ENCODE assay signal across 1 cellular context in the genomic region with DNA sequence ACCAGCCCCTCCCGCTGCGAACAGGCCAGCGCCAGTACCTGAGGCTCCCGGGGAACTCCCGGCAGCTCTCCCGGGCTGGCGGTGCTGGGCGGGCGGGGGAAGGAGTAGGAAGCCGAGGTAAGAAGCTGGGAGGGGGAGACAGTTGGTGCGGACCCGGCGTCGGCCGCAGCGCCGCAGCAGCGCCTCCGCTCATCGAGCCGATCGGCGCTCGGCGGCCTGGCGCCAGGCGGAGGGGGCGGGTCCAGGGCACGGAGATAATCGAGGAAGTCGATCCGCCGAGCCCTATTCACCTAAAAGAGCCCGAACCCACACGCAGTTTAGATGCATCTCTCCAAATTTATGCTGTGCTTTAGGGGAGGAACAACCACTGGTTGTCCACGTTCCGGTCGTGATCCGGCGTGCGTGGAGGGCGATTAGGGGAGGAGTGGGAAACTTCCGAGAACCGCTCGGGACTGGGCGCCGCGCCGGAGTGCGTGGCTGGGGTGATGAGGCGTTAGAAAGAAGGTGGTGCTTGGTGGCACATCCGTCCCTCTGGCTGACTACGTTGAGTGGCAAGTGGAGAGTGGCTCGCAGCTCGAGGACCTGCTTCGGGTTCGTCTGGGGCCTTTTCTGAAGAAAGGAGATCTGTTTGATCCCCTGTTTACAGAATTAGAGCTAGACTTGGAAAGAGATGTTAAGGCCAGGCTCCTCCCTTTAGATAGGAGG.
TF ChIP-seq lines count a peak whose summit lies in the region.

A gene with protein sequence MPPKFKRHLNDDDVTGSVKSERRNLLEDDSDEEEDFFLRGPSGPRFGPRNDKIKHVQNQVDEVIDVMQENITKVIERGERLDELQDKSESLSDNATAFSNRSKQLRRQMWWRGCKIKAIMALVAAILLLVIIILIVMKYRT (minus strand): TSS at position 194 of the 705 bp plus-strand sequence. CDS start 3,651 bp downstream, outside the sequence.

TF ChIP-seq in HepG2, 621 proteins besides CTCF, POLR2A, EP300 and RAD21 (continued from another document and continues in another):
- TF ChIP-seq ZNF10 (CRISPR knock-in tag; IDR thresholded peaks at IDR 0.05; ENCODE audit: borderline replicate concordance, low read depth) (no peak), CBFB (CRISPR knock-in tag; IDR thresholded peaks at IDR 0.05) (peak; percentile 72; the same call in 1 of the 2 replicates), ZNF558 (CRISPR knock-in tag; IDR thresholded peaks at IDR 0.05; ENCODE audit: borderline replicate concordance) (0 out of 2 replicates have a peak, but pooled peaks have one; percentile 27), ZNF772 (CRISPR knock-in tag; IDR thresholded peaks at IDR 0.05) (peak; percentile 81; the same call in 1 of the 2 replicates), ZSCAN9 (CRISPR knock-in tag; IDR thresholded peaks at IDR 0.05; ENCODE audit: borderline replicate concordance) (peak; percentile 51), ZFX (CRISPR knock-in tag; IDR thresholded peaks at IDR 0.05; ENCODE audit: low read depth) (peak; percentile 80), SNRNP70 (IDR thresholded peaks at IDR 0.05; ENCODE audit: low read depth, low read length) (no peak), CBX5 (CRISPR knock-in tag; IDR thresholded peaks at IDR 0.05; ENCODE audit: borderline replicate concordance) (0 out of 2 replicates have a peak, but pooled peaks have one; percentile 12), HNF4A (CRISPR knock-in tag; IDR thresholded peaks at IDR 0.05) (no peak), SRF (IDR thresholded peaks at IDR 0.05; ENCODE audit: low read depth, low read length) (peak; percentile 98), ZNF282 (IDR thresholded peaks at IDR 0.05; ENCODE audit: partially characterized antibody) (no peak), RBAK (CRISPR knock-in tag; IDR thresholded peaks at IDR 0.05) (no peak), XBP1 (CRISPR knock-in tag; IDR thresholded peaks at IDR 0.05) (no peak), GATAD1 (CRISPR knock-in tag; IDR thresholded peaks at IDR 0.05) (peak; percentile 89), ZSCAN12 (CRISPR knock-in tag; IDR thresholded peaks at IDR 0.05) (0 out of 2 replicates have a peak, but pooled peaks have one; percentile 25), REPIN1 (CRISPR knock-in tag; IDR thresholded peaks at IDR 0.05; ENCODE audit: borderline replicate concordance, low read depth) (no peak; the same call in 1 of the 2 replicates), MED8 (CRISPR knock-in tag; IDR thresholded peaks at IDR 0.05; ENCODE audit: insufficient replicate concordance) (no peak), ZNF501 (CRISPR knock-in tag; IDR thresholded peaks at IDR 0.05) (peak; percentile 72), SMAD1 (CRISPR knock-in tag; IDR thresholded peaks at IDR 0.05; ENCODE audit: borderline replicate concordance, low read depth) (0 out of 2 replicates have a peak, but pooled peaks have one; percentile 56), ZNF761 (CRISPR knock-in tag; conservative IDR thresholded peaks at IDR 0.05) (no peak), RNF2 (conservative IDR thresholded peaks at IDR 0.05; ENCODE audit: low read depth) (0 out of 2 replicates have a peak, but pooled peaks have one; percentile 62), TARDBP (CRISPR knock-in tag; IDR thresholded peaks at IDR 0.05) (peak; percentile 62; the same call in 1 of the 2 replicates), ETV5 (CRISPR knock-in tag; IDR thresholded peaks at IDR 0.05; ENCODE audit: borderline replicate concordance) (peak; percentile 24; the same call in 1 of the 2 replicates), ZFP82 (CRISPR knock-in tag; IDR thresholded peaks at IDR 0.05; ENCODE audit: borderline replicate concordance) (no peak), ZBTB38 (CRISPR knock-in tag; IDR thresholded peaks at IDR 0.05) (no peak), JARID2 (CRISPR knock-in tag; IDR thresholded peaks at IDR 0.05; ENCODE audit: insufficient replicate concordance) (no peak), CHD4 (IDR thresholded peaks at IDR 0.05; ENCODE audit: borderline replicate concordance, low read length) (no peak), SOX6 (IDR thresholded peaks at IDR 0.05) (no peak), SOX6 (CRISPR knock-in tag; IDR thresholded peaks at IDR 0.05) (no peak; the same call in 1 of the 2 replicates), ZSCAN20 (CRISPR knock-in tag; IDR thresholded peaks at IDR 0.05; ENCODE audit: borderline replicate concordance) (no peak; the same call in 1 of the 2 replicates)
- TF ChIP-seq, protein P1, sequence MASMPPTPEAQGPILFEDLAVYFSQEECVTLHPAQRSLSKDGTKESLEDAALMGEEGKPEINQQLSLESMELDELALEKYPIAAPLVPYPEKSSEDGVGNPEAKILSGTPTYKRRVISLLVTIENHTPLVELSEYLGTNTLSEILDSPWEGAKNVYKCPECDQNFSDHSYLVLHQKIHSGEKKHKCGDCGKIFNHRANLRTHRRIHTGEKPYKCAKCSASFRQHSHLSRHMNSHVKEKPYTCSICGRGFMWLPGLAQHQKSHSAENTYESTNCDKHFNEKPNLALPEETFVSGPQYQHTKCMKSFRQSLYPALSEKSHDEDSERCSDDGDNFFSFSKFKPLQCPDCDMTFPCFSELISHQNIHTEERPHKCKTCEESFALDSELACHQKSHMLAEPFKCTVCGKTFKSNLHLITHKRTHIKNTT (CRISPR knock-in tag; IDR thresholded peaks at IDR 0.05): no peak
- TF ChIP-seq, protein P2, sequence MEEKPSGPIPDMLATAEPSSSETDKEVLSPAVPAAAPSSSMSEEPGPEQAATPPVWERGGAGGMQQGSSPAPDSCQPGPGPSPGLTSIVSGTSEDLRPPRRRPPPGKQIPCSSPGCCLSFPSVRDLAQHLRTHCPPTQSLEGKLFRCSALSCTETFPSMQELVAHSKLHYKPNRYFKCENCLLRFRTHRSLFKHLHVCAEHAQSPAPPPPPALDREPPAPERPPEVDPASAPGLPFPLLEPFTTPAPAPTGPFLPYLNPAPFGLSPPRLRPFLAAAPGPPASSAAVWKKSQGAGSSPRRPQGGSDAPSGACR (CRISPR knock-in tag; IDR thresholded peaks at IDR 0.05): no peak
- TF ChIP-seq, protein P3, sequence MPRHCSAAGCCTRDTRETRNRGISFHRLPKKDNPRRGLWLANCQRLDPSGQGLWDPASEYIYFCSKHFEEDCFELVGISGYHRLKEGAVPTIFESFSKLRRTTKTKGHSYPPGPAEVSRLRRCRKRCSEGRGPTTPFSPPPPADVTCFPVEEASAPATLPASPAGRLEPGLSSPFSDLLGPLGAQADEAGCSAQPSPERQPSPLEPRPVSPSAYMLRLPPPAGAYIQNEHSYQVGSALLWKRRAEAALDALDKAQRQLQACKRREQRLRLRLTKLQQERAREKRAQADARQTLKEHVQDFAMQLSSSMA (CRISPR knock-in tag; IDR thresholded peaks at IDR 0.05): no peak
- TF ChIP-seq, protein P4, sequence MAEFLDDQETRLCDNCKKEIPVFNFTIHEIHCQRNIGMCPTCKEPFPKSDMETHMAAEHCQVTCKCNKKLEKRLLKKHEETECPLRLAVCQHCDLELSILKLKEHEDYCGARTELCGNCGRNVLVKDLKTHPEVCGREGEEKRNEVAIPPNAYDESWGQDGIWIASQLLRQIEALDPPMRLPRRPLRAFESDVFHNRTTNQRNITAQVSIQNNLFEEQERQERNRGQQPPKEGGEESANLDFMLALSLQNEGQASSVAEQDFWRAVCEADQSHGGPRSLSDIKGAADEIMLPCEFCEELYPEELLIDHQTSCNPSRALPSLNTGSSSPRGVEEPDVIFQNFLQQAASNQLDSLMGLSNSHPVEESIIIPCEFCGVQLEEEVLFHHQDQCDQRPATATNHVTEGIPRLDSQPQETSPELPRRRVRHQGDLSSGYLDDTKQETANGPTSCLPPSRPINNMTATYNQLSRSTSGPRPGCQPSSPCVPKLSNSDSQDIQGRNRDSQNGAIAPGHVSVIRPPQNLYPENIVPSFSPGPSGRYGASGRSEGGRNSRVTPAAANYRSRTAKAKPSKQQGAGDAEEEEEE (CRISPR knock-in tag; IDR thresholded peaks at IDR 0.05; ENCODE audit: borderline replicate concordance): no peak
- TF ChIP-seq, protein P5, sequence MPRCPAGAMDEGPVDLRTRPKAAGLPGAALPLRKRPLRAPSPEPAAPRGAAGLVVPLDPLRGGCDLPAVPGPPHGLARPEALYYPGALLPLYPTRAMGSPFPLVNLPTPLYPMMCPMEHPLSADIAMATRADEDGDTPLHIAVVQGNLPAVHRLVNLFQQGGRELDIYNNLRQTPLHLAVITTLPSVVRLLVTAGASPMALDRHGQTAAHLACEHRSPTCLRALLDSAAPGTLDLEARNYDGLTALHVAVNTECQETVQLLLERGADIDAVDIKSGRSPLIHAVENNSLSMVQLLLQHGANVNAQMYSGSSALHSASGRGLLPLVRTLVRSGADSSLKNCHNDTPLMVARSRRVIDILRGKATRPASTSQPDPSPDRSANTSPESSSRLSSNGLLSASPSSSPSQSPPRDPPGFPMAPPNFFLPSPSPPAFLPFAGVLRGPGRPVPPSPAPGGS (CRISPR knock-in tag; IDR thresholded peaks at IDR 0.05): peak; percentile 63; the same call in 1 of the 2 replicates
- TF ChIP-seq, protein P6, sequence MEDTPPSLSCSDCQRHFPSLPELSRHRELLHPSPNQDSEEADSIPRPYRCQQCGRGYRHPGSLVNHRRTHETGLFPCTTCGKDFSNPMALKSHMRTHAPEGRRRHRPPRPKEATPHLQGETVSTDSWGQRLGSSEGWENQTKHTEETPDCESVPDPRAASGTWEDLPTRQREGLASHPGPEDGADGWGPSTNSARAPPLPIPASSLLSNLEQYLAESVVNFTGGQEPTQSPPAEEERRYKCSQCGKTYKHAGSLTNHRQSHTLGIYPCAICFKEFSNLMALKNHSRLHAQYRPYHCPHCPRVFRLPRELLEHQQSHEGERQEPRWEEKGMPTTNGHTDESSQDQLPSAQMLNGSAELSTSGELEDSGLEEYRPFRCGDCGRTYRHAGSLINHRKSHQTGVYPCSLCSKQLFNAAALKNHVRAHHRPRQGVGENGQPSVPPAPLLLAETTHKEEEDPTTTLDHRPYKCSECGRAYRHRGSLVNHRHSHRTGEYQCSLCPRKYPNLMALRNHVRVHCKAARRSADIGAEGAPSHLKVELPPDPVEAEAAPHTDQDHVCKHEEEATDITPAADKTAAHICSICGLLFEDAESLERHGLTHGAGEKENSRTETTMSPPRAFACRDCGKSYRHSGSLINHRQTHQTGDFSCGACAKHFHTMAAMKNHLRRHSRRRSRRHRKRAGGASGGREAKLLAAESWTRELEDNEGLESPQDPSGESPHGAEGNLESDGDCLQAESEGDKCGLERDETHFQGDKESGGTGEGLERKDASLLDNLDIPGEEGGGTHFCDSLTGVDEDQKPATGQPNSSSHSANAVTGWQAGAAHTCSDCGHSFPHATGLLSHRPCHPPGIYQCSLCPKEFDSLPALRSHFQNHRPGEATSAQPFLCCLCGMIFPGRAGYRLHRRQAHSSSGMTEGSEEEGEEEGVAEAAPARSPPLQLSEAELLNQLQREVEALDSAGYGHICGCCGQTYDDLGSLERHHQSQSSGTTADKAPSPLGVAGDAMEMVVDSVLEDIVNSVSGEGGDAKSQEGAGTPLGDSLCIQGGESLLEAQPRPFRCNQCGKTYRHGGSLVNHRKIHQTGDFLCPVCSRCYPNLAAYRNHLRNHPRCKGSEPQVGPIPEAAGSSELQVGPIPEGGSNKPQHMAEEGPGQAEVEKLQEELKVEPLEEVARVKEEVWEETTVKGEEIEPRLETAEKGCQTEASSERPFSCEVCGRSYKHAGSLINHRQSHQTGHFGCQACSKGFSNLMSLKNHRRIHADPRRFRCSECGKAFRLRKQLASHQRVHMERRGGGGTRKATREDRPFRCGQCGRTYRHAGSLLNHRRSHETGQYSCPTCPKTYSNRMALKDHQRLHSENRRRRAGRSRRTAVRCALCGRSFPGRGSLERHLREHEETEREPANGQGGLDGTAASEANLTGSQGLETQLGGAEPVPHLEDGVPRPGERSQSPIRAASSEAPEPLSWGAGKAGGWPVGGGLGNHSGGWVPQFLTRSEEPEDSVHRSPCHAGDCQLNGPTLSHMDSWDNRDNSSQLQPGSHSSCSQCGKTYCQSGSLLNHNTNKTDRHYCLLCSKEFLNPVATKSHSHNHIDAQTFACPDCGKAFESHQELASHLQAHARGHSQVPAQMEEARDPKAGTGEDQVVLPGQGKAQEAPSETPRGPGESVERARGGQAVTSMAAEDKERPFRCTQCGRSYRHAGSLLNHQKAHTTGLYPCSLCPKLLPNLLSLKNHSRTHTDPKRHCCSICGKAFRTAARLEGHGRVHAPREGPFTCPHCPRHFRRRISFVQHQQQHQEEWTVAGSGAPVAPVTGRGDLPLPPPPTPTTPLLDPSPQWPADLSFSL (CRISPR knock-in tag; IDR thresholded peaks at IDR 0.05): no peak
- TF ChIP-seq, protein P7, sequence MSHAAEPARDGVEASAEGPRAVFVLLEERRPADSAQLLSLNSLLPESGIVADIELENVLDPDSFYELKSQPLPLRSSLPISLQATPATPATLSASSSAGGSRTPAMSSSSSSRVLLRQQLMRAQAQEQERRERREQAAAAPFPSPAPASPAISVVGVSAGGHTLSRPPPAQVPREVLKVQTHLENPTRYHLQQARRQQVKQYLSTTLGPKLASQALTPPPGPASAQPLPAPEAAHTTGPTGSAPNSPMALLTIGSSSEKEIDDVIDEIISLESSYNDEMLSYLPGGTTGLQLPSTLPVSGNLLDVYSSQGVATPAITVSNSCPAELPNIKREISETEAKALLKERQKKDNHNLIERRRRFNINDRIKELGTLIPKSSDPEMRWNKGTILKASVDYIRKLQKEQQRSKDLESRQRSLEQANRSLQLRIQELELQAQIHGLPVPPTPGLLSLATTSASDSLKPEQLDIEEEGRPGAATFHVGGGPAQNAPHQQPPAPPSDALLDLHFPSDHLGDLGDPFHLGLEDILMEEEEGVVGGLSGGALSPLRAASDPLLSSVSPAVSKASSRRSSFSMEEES (CRISPR knock-in tag; IDR thresholded peaks at IDR 0.05): 0 out of 2 replicates have a peak, but pooled peaks have one; percentile 56
